Comparison of ENCODE assay signal across 28 cellular contexts in genomic region chr7:130708001-130708400, GRCh38. TPM values are rescaled to one million over a fixed set of nuclear protein-coding genes. Genes with fewer than 3 reads are reported as not detected.
"Had no signal": no experiment of that assay in that cellular context is flagged by ENCODE, and none has a peak within 500 bp of the region (broad histone marks: within the 10 kb centered on the region; RNA-seq: fewer than 3 reads in every experiment).

No MANE protein-coding gene starts in this region.

- H3K4me1 ChIP-seq: stomach, suprapubic skin, testis, thyroid gland, tibial artery, tibial nerve, transverse colon, upper lobe of left lung, upper lobe of right lung, uterus, vagina had no signal

- H3K9me3 ChIP-seq: suprapubic skin, testis, thoracic aorta, thyroid gland, transverse colon, upper lobe of left lung, upper lobe of right lung, uterus, vagina had no signal

- H3K36me3 ChIP-seq: stomach, suprapubic skin, thoracic aorta, thyroid gland, tibial artery, tibial nerve, transverse colon, upper lobe of left lung, upper lobe of right lung, uterus, vagina had no signal

- H3K27me3 ChIP-seq: testis, thyroid gland, tibial nerve, transverse colon, upper lobe of left lung, upper lobe of right lung, uterus, vagina had no signal

- H3K4me3 ChIP-seq: stomach, suprapubic skin, testis, thoracic aorta, thyroid gland, tibial artery, tibial nerve, transverse colon, upper lobe of left lung, upper lobe of right lung, uterus, vagina had no signal

- H3K27ac ChIP-seq: stomach, suprapubic skin, testis, thoracic aorta, thyroid gland, tibial artery, tibial nerve, transverse colon, upper lobe of left lung, upper lobe of right lung, uterus, vagina had no signal

- DNase-seq: stimulated activated CD4-positive, alpha-beta T cell treated with anti-CD3 and anti-CD28 coated beads, Interleukin-2, amount 100 ng/mL, for 48 hours; stimulated activated CD4-positive, alpha-beta T cell treated with anti-CD3 and anti-CD28 coated beads, Interleukin-4, amount 100 ng/mL, for 1 hour; stimulated activated CD4-positive, alpha-beta T cell treated with anti-CD3 and anti-CD28 coated beads, Interleukin-4, amount 100 ng/mL, for 24 hours; stimulated activated CD4-positive, alpha-beta T cell treated with anti-CD3 and anti-CD28 coated beads, Interleukin-4, amount 100 ng/mL, for 4 hours; stimulated activated CD8-positive, alpha-beta memory T cell treated with anti-CD3 and anti-CD28 coated beads, Interleukin-4, amount 100 ng/mL, for 48 hours; stimulated activated naive B cell treated with anti-CD40 and anti-IgM and Interleukin-4, amounts not matched to agents 10 μg/mL and 1 μg/mL and 100 μg/mL, for 72 hours; stimulated activated naive CD4-positive, alpha-beta T cell; stimulated activated naive CD4-positive, alpha-beta T cell treated with Interleukin-2 at 50 U/mL for 16 hours; stimulated activated naive CD8-positive, alpha-beta T cell treated with anti-CD3 and anti-CD28 coated beads, Interleukin-15, amount 100 ng/mL, for 72 hours; stimulated activated naive CD8-positive, alpha-beta T cell treated with anti-CD3 and anti-CD28 coated beads, Interleukin-15, Interleukin-2, amounts not matched to agents 100 U/mL and 50 U/mL, for 24 hours; stomach; substantia nigra; testis; thyroid gland; tibial artery; transverse colon; upper lobe of left lung; upper lobe of right lung; uterus had no signal

RNA-seq across cellular contexts. Expression of gene TSGA13, which starts 21.7 kb away (rescaled TPM):
- total RNA-seq: stomach, subcutaneous adipose tissue, suprapubic skin, temporal lobe, thoracic aorta, thyroid gland, tibial nerve, transverse colon, upper lobe of left lung, upper lobe of right lung, ureter, urinary bladder, vagina had no signal
- polyA plus RNA-seq: stomach, thymus, urinary bladder had no signal

RNA-seq across cellular contexts. Expression of gene KLF14, which starts 26.0 kb away (rescaled TPM):
- total RNA-seq: temporal lobe, thoracic aorta, thyroid gland, upper lobe of right lung, vagina had no signal
- polyA plus RNA-seq: stomach had no signal
